ENCODE assay signal across 11 cellular contexts in genomic region chr2:188295067-188295685, GRCh38. TPM values are rescaled to one million over a fixed set of nuclear protein-coding genes. Genes with fewer than 3 reads are reported as not detected.
DNase-seq lines count a peak whose midpoint lies in the region; ATAC-seq and TF ChIP-seq lines count a peak whose summit lies in the region.
"Had no signal": no experiment of that assay in that cellular context is flagged by ENCODE, and none has a peak within 500 bp of the region (broad histone marks: within the 10 kb centered on the region; RNA-seq: fewer than 3 reads in every experiment).

No MANE protein-coding gene starts in this region.

- H3K27ac ChIP-seq in brain microvascular endothelial cell, result no peak overlapping the region
- H3K27ac ChIP-seq in lower lobe of right lung, result peak overlapping the region; percentile 94
- no peak overlapping the region for H3K27ac ChIP-seq in dorsolateral prefrontal cortex

- peak overlapping the region; percentile 81 for H3K4me3 Mint-ChIP-seq in type B pancreatic cell

- H3K27ac Mint-ChIP-seq in type B pancreatic cell, result no peak overlapping the region

- H3K4me3 ChIP-seq in brain microvascular endothelial cell (ENCODE audit: low read depth, low read length) (peak overlapping the region; percentile 86), lower lobe of right lung (no peak overlapping the region), dorsolateral prefrontal cortex (peak overlapping the region in 22 of 59 donors; percentile 6 to 86 (median 75))

- no peaks in the 10 kb centered on the region for H3K27me3 Mint-ChIP-seq in type B pancreatic cell

- H3K9me3 ChIP-seq in lower lobe of right lung, result no peaks in the 10 kb centered on the region

- no peak for ATAC-seq in lower lobe of right lung
- ATAC-seq: esophagus mucosa had no signal

- intact Hi-C loops in lower lobe of right lung (cut with DNase I), result no loop called here
- intact Hi-C loops in dorsolateral prefrontal cortex (cut with DNase I), result loop anchor here in 1 of 2 donors (10.0 kb wide), 2 partner anchors 90 to 210 kb away; no protein-coding TSS in a partner anchor

- no peaks in the 10 kb centered on the region for H3K27me3 ChIP-seq in brain microvascular endothelial cell (replicated peaks)
- H3K27me3 ChIP-seq in lower lobe of right lung (ENCODE audit: low read depth), result no peaks in the 10 kb centered on the region
- no peaks in the 10 kb centered on the region for H3K27me3 ChIP-seq in dorsolateral prefrontal cortex

- H3K9me3 Mint-ChIP-seq in type B pancreatic cell, result peaks cover 5% of the 10 kb centered on the region

- peaks cover 18% of the 10 kb centered on the region for H3K4me1 ChIP-seq in lower lobe of right lung

- H3K36me3 ChIP-seq in brain microvascular endothelial cell (replicated peaks), result no peaks in the 10 kb centered on the region
- H3K36me3 ChIP-seq in lower lobe of right lung, result no peaks in the 10 kb centered on the region

- no peak for TF ChIP-seq CTCF in brain microvascular endothelial cell (IDR thresholded peaks at IDR 0.05; ENCODE audit: low read depth, low read length, missing control alignments)
- TF ChIP-seq CTCF in lower lobe of right lung (IDR thresholded peaks at IDR 0.05), result no peak
- TF ChIP-seq CTCF in type B pancreatic cell (conservative IDR thresholded peaks at IDR 0.05), result no peak
- no peak for TF ChIP-seq CTCF in dorsolateral prefrontal cortex (IDR thresholded peaks at IDR 0.05 in 54 of 56, conservative IDR thresholded peaks at IDR 0.05 in 2 of 56; ENCODE audit: low read depth in 1 of 56, partially characterized antibody in 56 of 56)

- in situ Hi-C loops in brain microvascular endothelial cell (cut with HindIII; ENCODE audit: low pct_ligation_motif_present, low sequenced_read_pairs), result no loop called here

- peaks cover 13% of the 10 kb centered on the region for H3K36me3 Mint-ChIP-seq in type B pancreatic cell

- H3K4me1 Mint-ChIP-seq in type B pancreatic cell (ENCODE audit: unreplicated experiment), result peaks cover 24% of the 10 kb centered on the region

- DNase-seq in DMS53 (lab: John Stamatoyannopoulos, UW) (peak; percentile 48), DMS53 treated with DMSO at 0.1 percent for 48 hours (lab: John Stamatoyannopoulos, UW; ENCODE audit: unreplicated experiment) (no peak), brain microvascular endothelial cell (no peak), lower lobe of right lung (no peak), type B pancreatic cell (ENCODE audit: extremely low spot score, unreplicated experiment) (no peak), dorsolateral prefrontal cortex (no peak), NCI-H345 (lab: John Stamatoyannopoulos, UW) (no peak)
- no peak for DNase-seq in stimulated activated CD4-positive, alpha-beta T cell treated with anti-CD3 and anti-CD28 coated beads, Interleukin-4, amount 100 ng/mL, for 1 hour
- DNase-seq: activated CD8-positive, alpha-beta memory T cell treated with anti-CD3 and anti-CD28 coated beads, Interleukin-2, amount 50 U/mL, for 4 hours; aorta had no signal

RNA-seq across cellular contexts. Expression of gene GULP1, which starts 3.5 kb away (rescaled TPM):
- total RNA-seq in lower lobe of right lung, result 27.6 TPM
- 26.3 and 49.0 TPM in 2 replicates for total RNA-seq in type B pancreatic cell (ENCODE audit: low replicate concordance)
- 10 to 100 TPM; 11.4 to 52.7 (median 28.6) TPM for total RNA-seq in dorsolateral prefrontal cortex
